In genomic region chr1:46613661-46614603, GRCh38 we compare ENCODE assay signal across 8 cellular contexts. TPM values are rescaled to one million over a fixed set of nuclear protein-coding genes. Genes with fewer than 3 reads are reported as not detected.
A peak's percentile ranks its signal among the peaks of the same experiment; 100 is the strongest.
DNase-seq lines count a peak whose midpoint lies in the region; ATAC-seq, FAIRE-seq and TF ChIP-seq lines count a peak whose summit lies in the region.

No MANE protein-coding gene starts in this region.

- no peak overlapping the region for H2AFZ ChIP-seq in K562 (ENCODE audit: low read depth, low read length)

- POLR2A ChIA-PET in K562 (lab: Yijun Ruan, JAX): interaction anchor here (1.1 to 1.5 kb wide), 3 partner anchors 8 to 10 kb away, joined by 6 to 9 read pairs (median 6); partner anchors contain the start of gene MKNK1

- in situ Hi-C loops in K562 (cut with MboI): no loop called here

- H3K27ac ChIP-seq in Peyer's patch (peak overlapping the region in 3 of 4 donors; percentile 28 to 57 (median 38)), K562 (ENCODE audit: extremely low read depth, low read depth, low read length) (no peak overlapping the region)

- H3K4me3 ChIP-seq in Peyer's patch (peak overlapping the region in 1 of 4 donors; percentile 32), K562 (no peak overlapping the region), skeletal muscle satellite cell (ENCODE audit: low read length) (peak overlapping the region; percentile 27)

- H3K79me2 ChIP-seq in K562 (ENCODE audit: control insufficient read depth, insufficient read depth, low read length): peaks cover 4% of the 10 kb centered on the region; the same call in 2 of the 3 replicates

- H4K20me1 ChIP-seq in K562 (replicated peaks; ENCODE audit: control insufficient read depth, insufficient read depth, low read length): peaks cover 3% of the 10 kb centered on the region

- intact Hi-C loops in K562 (cut with micrococcal nuclease): no loop called here

- WGBS in K562 (ENCODE audit: insufficient coverage, low coverage, missing lambda C conversion rate): 59% methylated on average over 8 of the region's 16 CpGs

- H3K36me3 ChIP-seq in Peyer's patch (peaks cover 0 to 25% (median 0%) of the 10 kb centered on the region in 3 donors), K562 (ENCODE audit: control insufficient read depth, insufficient read depth, low read length) (no peaks in the 10 kb centered on the region), skeletal muscle satellite cell (ENCODE audit: insufficient read depth, low read length) (peaks cover 15% of the 10 kb centered on the region)

- no peak for TF ChIP-seq RAD21 in K562 (CRISPR knock-in tag; conservative IDR thresholded peaks at IDR 0.05 in 1 of 2, IDR thresholded peaks at IDR 0.05 in 1 of 2)

- TF ChIP-seq POLR2A in GM12892 (IDR thresholded peaks at IDR 0.05; ENCODE audit: low read depth, low read length): no peak
- no peak for TF ChIP-seq POLR2A in Peyer's patch (IDR thresholded peaks at IDR 0.05)
- TF ChIP-seq POLR2A in K562 (conservative IDR thresholded peaks at IDR 0.05): no peak

- peak; percentile 79 for FAIRE-seq in GM12892 (lab: Jason Lieb, UNC)
- no peak for FAIRE-seq in K562 (lab: Jason Lieb, UNC)

- H3K9me1 ChIP-seq in K562 (ENCODE audit: control insufficient read depth, insufficient read depth, low read length): peaks cover 3% of the 10 kb centered on the region

- peak; percentile 33 for ATAC-seq in HG02938 (IDR thresholded peaks at IDR 0.05; ENCODE audit: unreplicated experiment)
- no peak for ATAC-seq in K562

- H3K9me3 ChIP-seq in Peyer's patch (no peaks in the 10 kb centered on the region), K562 (replicated peaks; ENCODE audit: control insufficient read depth, insufficient read depth, low read depth, low read length) (no peaks in the 10 kb centered on the region), skeletal muscle satellite cell (replicated peaks; ENCODE audit: low read length) (no peaks in the 10 kb centered on the region)

- no peak overlapping the region for H3K4me2 ChIP-seq in K562 (ENCODE audit: insufficient read depth, low read length)
- H3K4me2 ChIP-seq in skeletal muscle satellite cell (ENCODE audit: low read length): peak overlapping the region; percentile 53

- CTCF ChIA-PET in K562 (lab: Yijun Ruan, JAX; ENCODE audit: low intra/inter-chr PET ratio): no interaction called here

- H3K27me3 ChIP-seq in Peyer's patch (no peaks in the 10 kb centered on the region), K562 (ENCODE audit: control insufficient read depth in 2 of 2, insufficient read depth in 2 of 2, low read length in 2 of 2) (no peaks in the 10 kb centered on the region), skeletal muscle satellite cell (ENCODE audit: control insufficient read depth, insufficient read depth, low read length) (no peaks in the 10 kb centered on the region)

- DNase-seq in GM12892 (ENCODE audit: insufficient read length) (peak; percentile 34), Peyer's patch (peak; percentile 50 to 87 (median 73)), K562 (ENCODE audit: extremely low read depth in 1 of 4, low spot score in 3 of 4) (peak in 2 of 4 experiments; percentile 35 to 43), hippocampal formation (lab: John Stamatoyannopoulos, UW) (peak; percentile 43 to 45), NCI-H774 (lab: John Stamatoyannopoulos, UW) (no peak), NCI-H2081 (lab: John Stamatoyannopoulos, UW) (no peak)

- H3K9ac ChIP-seq in K562 (ENCODE audit: insufficient read depth in 1 of 2, low read depth in 2 of 2, low read length in 2 of 2) (peak overlapping the region in 1 of 2 experiments; percentile 33; a peak in 1 of 4 replicates), skeletal muscle satellite cell (ENCODE audit: low read depth, low read length) (peak overlapping the region; percentile 36)

- no TSS peak for BruUV-seq in K562 (replicated peaks; lab: Mats Ljungman, UMichigan)

- H3K4me1 ChIP-seq in Peyer's patch: peaks cover 0 to 51% (median 9%) of the 10 kb centered on the region in 4 donors
- H3K4me1 ChIP-seq in K562 (replicated peaks in 1 of 2; ENCODE audit: control insufficient read depth in 2 of 2, insufficient read depth in 2 of 2, low read length in 2 of 2): peaks cover 20 to 45% of the 10 kb centered on the region in 2 experiments
- H3K4me1 ChIP-seq in skeletal muscle satellite cell (ENCODE audit: control insufficient read depth, insufficient read depth, low read length): peaks cover 42% of the 10 kb centered on the region

- no peak for TF ChIP-seq EP300 in K562 (IDR thresholded peaks at IDR 0.05; ENCODE audit: low read length)

- TF ChIP-seq CTCF in Peyer's patch (IDR thresholded peaks at IDR 0.05) (no peak), K562 (IDR thresholded peaks at IDR 0.05 in 2 of 3, conservative IDR thresholded peaks at IDR 0.05 in 1 of 3; ENCODE audit: insufficient read depth in 2 of 3, low read depth in 1 of 3, low read length in 3 of 3) (no peak)

RNA-seq across cellular contexts. Expression of gene MOB3C, which starts 2.7 kb away (rescaled TPM):
- 6.7 TPM for polyA plus RNA-seq in GM12892 (2012; ENCODE audit: missing spikeins)
- total RNA-seq in Peyer's patch: 10 to 100 TPM in 3 of 4 donors, 1 to 10 TPM in 1; 7.7 to 22.3 (median 14.5) TPM
- total RNA-seq in K562 (2011; cell fraction: chromatin; rRNA removed; ENCODE audit: low replicate concordance): 7.4 and 16.2 TPM in 2 replicates
- total RNA-seq in K562 (2011; cell fraction: nucleolus; rRNA removed): 8.8 and 9.8 TPM in 2 replicates
- total RNA-seq in K562 (2011; cell fraction: nucleoplasm; rRNA removed): 10.6 and 13.2 TPM in 2 replicates
- 3.6 and 3.7 TPM in 2 replicates for total RNA-seq in K562 (2014; rRNA removed)
- total RNA-seq in K562 (2014; rRNA removed; fragmentation: Illumina TruSeq; extraction: Trizol): 3.5 and 3.9 TPM in 2 replicates
- total RNA-seq in K562 (2015; rRNA removed; fragmentation: Illumina TruSeq; extraction: Trizol): 3.5 and 3.6 TPM in 2 replicates
- total RNA-seq in K562 (2021): 5.1 and 5.2 TPM in 2 replicates
- polyA plus RNA-seq in K562 (2011; rRNA removed): 6.2 and 7.5 TPM in 2 replicates
- polyA plus RNA-seq in K562 (2011; cell fraction: cytosol; rRNA removed): 5.6 and 13.3 TPM in 2 replicates
- polyA plus RNA-seq in K562 (2011; cell fraction: nucleus; rRNA removed): 7.5 and 12.5 TPM in 2 replicates
- polyA plus RNA-seq in K562 (2012): 4.0 and 5.9 TPM in 2 replicates
- polyA plus RNA-seq in K562 (2014; fragmentation: Illumina TruSeq; extraction: Trizol): 4.4 and 4.9 TPM in 2 replicates
- 1 to 10 TPM; 1.0 to 1.1 TPM for polyA plus RNA-seq in K562 (2014; fragmentation: Nextera tagmentation; extraction: Ambion mirVana)
- polyA plus RNA-seq in K562 (2014; rRNA removed): 3.4 and 4.1 TPM in 2 replicates
- 4.9 and 6.6 TPM in 2 replicates for polyA minus RNA-seq in K562 (2011; rRNA and poly(A)+ RNA removed)
- polyA minus RNA-seq in K562 (2011; cell fraction: cytosol; rRNA and poly(A)+ RNA removed): 2.3 and 4.8 TPM in 2 replicates
- polyA minus RNA-seq in K562 (2011; cell fraction: nucleus; rRNA and poly(A)+ RNA removed): 5.4 and 6.3 TPM in 2 replicates
- total RNA-seq in skeletal muscle satellite cell (2012; rRNA removed): 4.8 and 5.0 TPM in 2 replicates

RNA-seq across cellular contexts. Expression of gene MKNK1, which starts 9.9 kb away (rescaled TPM):
- 24.1 TPM for polyA plus RNA-seq in GM12892 (2012; ENCODE audit: missing spikeins)
- total RNA-seq in Peyer's patch: 100 to 1,000 TPM in 1 of 4 donors, 10 to 100 TPM in 3; 51.3 to 134 (median 94.2) TPM
- 86.6 and 98.9 TPM in 2 replicates for total RNA-seq in K562 (2011; cell fraction: chromatin; rRNA removed; ENCODE audit: low replicate concordance)
- total RNA-seq in K562 (2011; cell fraction: nucleolus; rRNA removed): 51.6 and 57.7 TPM in 2 replicates
- 71.6 and 91.8 TPM in 2 replicates for total RNA-seq in K562 (2011; cell fraction: nucleoplasm; rRNA removed)
- total RNA-seq in K562 (2014; rRNA removed): 27.7 and 33.3 TPM in 2 replicates
- total RNA-seq in K562 (2014; rRNA removed; fragmentation: Illumina TruSeq; extraction: Trizol): 43.7 and 49.4 TPM in 2 replicates
- total RNA-seq in K562 (2015; rRNA removed; fragmentation: Illumina TruSeq; extraction: Trizol): 33.7 and 42.9 TPM in 2 replicates
- 36.5 and 41.7 TPM in 2 replicates for total RNA-seq in K562 (2021)
- 45.0 and 45.8 TPM in 2 replicates for polyA plus RNA-seq in K562 (2011; rRNA removed)
- 34.7 and 38.1 TPM in 2 replicates for polyA plus RNA-seq in K562 (2011; cell fraction: cytosol; rRNA removed)
- polyA plus RNA-seq in K562 (2011; cell fraction: nucleus; rRNA removed): 76.4 and 85.8 TPM in 2 replicates
- 42.0 and 54.6 TPM in 2 replicates for polyA plus RNA-seq in K562 (2012)
- polyA plus RNA-seq in K562 (2014; fragmentation: Illumina TruSeq; extraction: Trizol): 40.4 and 42.1 TPM in 2 replicates
- polyA plus RNA-seq in K562 (2014; fragmentation: Nextera tagmentation; extraction: Ambion mirVana): 10 to 100 TPM; 44.7 to 46.0 TPM
- 50.8 and 51.3 TPM in 2 replicates for polyA plus RNA-seq in K562 (2014; rRNA removed)
- polyA minus RNA-seq in K562 (2011; rRNA and poly(A)+ RNA removed): 52.4 and 53.2 TPM in 2 replicates
- 22.3 and 25.4 TPM in 2 replicates for polyA minus RNA-seq in K562 (2011; cell fraction: cytosol; rRNA and poly(A)+ RNA removed)
- polyA minus RNA-seq in K562 (2011; cell fraction: nucleus; rRNA and poly(A)+ RNA removed): 22.1 and 30.1 TPM in 2 replicates
- 9.6 and 11.4 TPM in 2 replicates for total RNA-seq in skeletal muscle satellite cell (2012; rRNA removed)

RNA-seq across cellular contexts. Expression of gene ATPAF1, which starts 54.2 kb away (rescaled TPM):
- 54.6 TPM for polyA plus RNA-seq in GM12892 (2012; ENCODE audit: missing spikeins)
- 10 to 100 TPM; 14.0 to 46.8 (median 34.8) TPM for total RNA-seq in Peyer's patch
- 21.8 and 37.4 TPM in 2 replicates for total RNA-seq in K562 (2011; cell fraction: chromatin; rRNA removed; ENCODE audit: low replicate concordance)
- 12.5 and 17.1 TPM in 2 replicates for total RNA-seq in K562 (2011; cell fraction: nucleolus; rRNA removed)
- total RNA-seq in K562 (2011; cell fraction: nucleoplasm; rRNA removed): 32.8 and 60.7 TPM in 2 replicates
- total RNA-seq in K562 (2014; rRNA removed): 23.4 and 26.5 TPM in 2 replicates
- 27.4 and 33.7 TPM in 2 replicates for total RNA-seq in K562 (2014; rRNA removed; fragmentation: Illumina TruSeq; extraction: Trizol)
- 27.0 and 28.4 TPM in 2 replicates for total RNA-seq in K562 (2015; rRNA removed; fragmentation: Illumina TruSeq; extraction: Trizol)
- 24.2 and 27.3 TPM in 2 replicates for total RNA-seq in K562 (2021)
- 50.1 and 56.2 TPM in 2 replicates for polyA plus RNA-seq in K562 (2011; rRNA removed)
- 23.1 and 44.7 TPM in 2 replicates for polyA plus RNA-seq in K562 (2011; cell fraction: cytosol; rRNA removed)
- polyA plus RNA-seq in K562 (2011; cell fraction: nucleus; rRNA removed): 21.1 and 30.9 TPM in 2 replicates
- 21.8 and 34.1 TPM in 2 replicates for polyA plus RNA-seq in K562 (2012)
- 37.9 and 44.9 TPM in 2 replicates for polyA plus RNA-seq in K562 (2014; fragmentation: Illumina TruSeq; extraction: Trizol)
- polyA plus RNA-seq in K562 (2014; fragmentation: Nextera tagmentation; extraction: Ambion mirVana): 1 to 10 TPM; 6.3 to 9.2 TPM
- 35.6 and 36.8 TPM in 2 replicates for polyA plus RNA-seq in K562 (2014; rRNA removed)
- 52.7 and 52.8 TPM in 2 replicates for polyA minus RNA-seq in K562 (2011; rRNA and poly(A)+ RNA removed)
- polyA minus RNA-seq in K562 (2011; cell fraction: cytosol; rRNA and poly(A)+ RNA removed): 17.8 and 27.0 TPM in 2 replicates
- 11.3 and 19.3 TPM in 2 replicates for polyA minus RNA-seq in K562 (2011; cell fraction: nucleus; rRNA and poly(A)+ RNA removed)
- 30.6 and 38.3 TPM in 2 replicates for total RNA-seq in skeletal muscle satellite cell (2012; rRNA removed)

RNA-seq across cellular contexts. Expression of gene TEX38, which starts 57.7 kb away (rescaled TPM):
- not detected for polyA plus RNA-seq in GM12892 (2012; ENCODE audit: missing spikeins)
- not detected for total RNA-seq in Peyer's patch
- total RNA-seq in K562 (2011; cell fraction: chromatin; rRNA removed; ENCODE audit: low replicate concordance): not detected in 2 replicates
- total RNA-seq in K562 (2011; cell fraction: nucleolus; rRNA removed): not detected in 2 replicates
- not detected in 2 replicates for total RNA-seq in K562 (2011; cell fraction: nucleoplasm; rRNA removed)
- not detected in 2 replicates for total RNA-seq in K562 (2014; rRNA removed)
- total RNA-seq in K562 (2014; rRNA removed; fragmentation: Illumina TruSeq; extraction: Trizol): not detected in 2 replicates
- not detected in 2 replicates for total RNA-seq in K562 (2015; rRNA removed; fragmentation: Illumina TruSeq; extraction: Trizol)
- not detected in 2 replicates for total RNA-seq in K562 (2021)
- polyA plus RNA-seq in K562 (2011; rRNA removed): not detected in 2 replicates
- not detected in 2 replicates for polyA plus RNA-seq in K562 (2011; cell fraction: cytosol; rRNA removed)
- polyA plus RNA-seq in K562 (2011; cell fraction: nucleus; rRNA removed): not detected in 2 replicates
- 0.22 TPM in 1 of 2 replicates, not detected in the other for polyA plus RNA-seq in K562 (2012)
- not detected in 2 replicates for polyA plus RNA-seq in K562 (2014; fragmentation: Illumina TruSeq; extraction: Trizol)
- polyA plus RNA-seq in K562 (2014; fragmentation: Nextera tagmentation; extraction: Ambion mirVana): not detected
- not detected in 2 replicates for polyA plus RNA-seq in K562 (2014; rRNA removed)
- not detected in 2 replicates for polyA minus RNA-seq in K562 (2011; rRNA and poly(A)+ RNA removed)
- polyA minus RNA-seq in K562 (2011; cell fraction: cytosol; rRNA and poly(A)+ RNA removed): not detected in 2 replicates
- not detected in 2 replicates for polyA minus RNA-seq in K562 (2011; cell fraction: nucleus; rRNA and poly(A)+ RNA removed)
- not detected in 2 replicates for total RNA-seq in skeletal muscle satellite cell (2012; rRNA removed)

Comparison
In these comparisons a context has a peak if more than half of its experiments do, and no peak if none do; other contexts are left out.
1. DNase-seq: peak in GM12892 (single experiment), Peyer's patch (3 of 3) and hippocampal formation (2 of 2); none in NCI-H774 (single experiment) and NCI-H2081 (0 of 2).